In genomic region chr1:76862447-76862846, GRCh38 we compare ENCODE assay signal across 18 cellular contexts. TPM values are rescaled to one million over a fixed set of nuclear protein-coding genes. Genes with fewer than 3 reads are reported as not detected.
DNase-seq lines count a peak whose midpoint lies in the region; ATAC-seq and TF ChIP-seq lines count a peak whose summit lies in the region.
"Had no signal": no experiment of that assay in that cellular context is flagged by ENCODE, and none has a peak within 500 bp of the region (broad histone marks: within the 10 kb centered on the region; RNA-seq: fewer than 3 reads in every experiment).

No MANE protein-coding gene starts in this region.

- TF ChIP-seq CTCF in choroid plexus epithelial cell (conservative IDR thresholded peaks at IDR 0.05; ENCODE audit: low read depth, low read length), result no peak
- TF ChIP-seq CTCF in spleen (IDR thresholded peaks at IDR 0.05 in 8 of 11, conservative IDR thresholded peaks at IDR 0.05 in 3 of 11), result no peak
- no peak for TF ChIP-seq CTCF in tibial artery (IDR thresholded peaks at IDR 0.05)

- no peaks in the 10 kb centered on the region for H3K4me1 Mint-ChIP-seq in activated CD8-positive, alpha-beta T cell treated with anti-CD3 and anti-CD28 coated beads, Interleukin-2, amount 10 ng/mL, durations not matched to agents 7 days and 5 days (ENCODE audit: low read depth)

- H3K9me3 Mint-ChIP-seq in activated CD8-positive, alpha-beta T cell treated with anti-CD3 and anti-CD28 coated beads, Interleukin-2, amount 10 ng/mL, durations not matched to agents 7 days and 5 days (ENCODE audit: insufficient read depth), result no peaks in the 10 kb centered on the region
- H3K9me3 Mint-ChIP-seq: activated CD8-positive, alpha-beta T cell treated with anti-CD3 and anti-CD28 coated beads for 36 hours; activated T-helper 2 cell treated with anti-CD3 and anti-CD28 coated beads, Interferon-gamma antibody, Interleukin-2, Interleukin-4, amounts not matched to agents 10 μg/mL and 5 μg/mL and 100 μg/mL, durations not matched to agents 14 hours and 24 hours and 36 hours; stimulated activated naive CD8-positive, alpha-beta T cell treated with anti-CD3 and anti-CD28 coated beads, Interleukin-15, Interleukin-2, amounts not matched to agents 100 ng/mL and 50 ng/mL, for 24 hours had no signal

- H3K4me1 ChIP-seq in muscle layer of duodenum (ENCODE audit: control insufficient read depth in 1 of 2, insufficient read depth in 2 of 2, low read length in 2 of 2), result no peaks in the 10 kb centered on the region
- H3K4me1 ChIP-seq in spleen, result peaks cover 0 to 8% (median 5%) of the 10 kb centered on the region in 6 donors
- peaks cover 0 to 17% (median 2%) of the 10 kb centered on the region in 4 donors for H3K4me1 ChIP-seq in tibial artery
- H3K4me1 ChIP-seq: uterus had no signal

- H3K4me3 ChIP-seq in choroid plexus epithelial cell (ENCODE audit: low read depth, low read length) (no peak overlapping the region), muscle layer of duodenum (ENCODE audit: low read depth in 1 of 2, low read length in 2 of 2) (no peak overlapping the region), spleen (no peak overlapping the region), tibial artery (no peak overlapping the region)
- H3K4me3 ChIP-seq: gastroesophageal sphincter, uterus had no signal

- intact Hi-C loops in spleen (cut with DNase I; ENCODE audit: low total_unique reads), result no loop called here
- intact Hi-C loops in tibial artery (cut with DNase I; ENCODE audit: low total_unique reads), result no loop called here

- H3K9me3 ChIP-seq in muscle layer of duodenum (ENCODE audit: control insufficient read depth in 1 of 2, low read length in 2 of 2) (no peaks in the 10 kb centered on the region), spleen (no peaks in the 10 kb centered on the region), tibial artery (no peaks in the 10 kb centered on the region)
- H3K9me3 ChIP-seq: gastroesophageal sphincter, uterus had no signal

- CTCF ChIA-PET in activated CD8-positive, alpha-beta T cell treated with anti-CD3 and anti-CD28 coated beads, Interleukin-2, amount 10 ng/mL, durations not matched to agents 7 days and 5 days (lab: Charles Lee), result no interaction called here

- no peak for TF ChIP-seq POLR2A in spleen (IDR thresholded peaks at IDR 0.05)

- H3K27me3 Mint-ChIP-seq in activated CD8-positive, alpha-beta T cell treated with anti-CD3 and anti-CD28 coated beads, Interleukin-2, amount 10 ng/mL, durations not matched to agents 7 days and 5 days (ENCODE audit: low read depth), result peaks cover 35% of the 10 kb centered on the region

- H3K4me3 Mint-ChIP-seq in activated CD8-positive, alpha-beta T cell treated with anti-CD3 and anti-CD28 coated beads, Interleukin-2, amount 10 ng/mL, durations not matched to agents 7 days and 5 days, result no peak overlapping the region
- H3K4me3 Mint-ChIP-seq: activated CD8-positive, alpha-beta T cell treated with anti-CD3 and anti-CD28 coated beads for 36 hours; stimulated activated naive CD8-positive, alpha-beta T cell treated with anti-CD3 and anti-CD28 coated beads, Interleukin-15, Interleukin-2, amounts not matched to agents 100 ng/mL and 50 ng/mL, for 24 hours had no signal

- ATAC-seq in activated CD8-positive, alpha-beta T cell treated with anti-CD3 and anti-CD28 coated beads, Interleukin-2, amount 10 ng/mL, durations not matched to agents 7 days and 5 days, result no peak
- ATAC-seq: activated CD8-positive, alpha-beta T cell treated with anti-CD3 and anti-CD28 coated beads for 36 hours had no signal

- H3K27ac ChIP-seq in muscle layer of duodenum (ENCODE audit: low read length) (peak overlapping the region; percentile 46), spleen (no peak overlapping the region), tibial artery (no peak overlapping the region)
- H3K27ac ChIP-seq: gastroesophageal sphincter, uterus had no signal

- H3K36me3 ChIP-seq in muscle layer of duodenum (ENCODE audit: control insufficient read depth in 1 of 2, insufficient read depth in 2 of 2, low read length in 2 of 2) (no peaks in the 10 kb centered on the region), spleen (no peaks in the 10 kb centered on the region), tibial artery (no peaks in the 10 kb centered on the region)
- H3K36me3 ChIP-seq: gastroesophageal sphincter, uterus had no signal

- peaks cover 5% of the 10 kb centered on the region for H3K27me3 ChIP-seq in muscle layer of duodenum (ENCODE audit: low read depth, low read length)
- peaks cover 0 to 34% (median 18%) of the 10 kb centered on the region in 7 donors for H3K27me3 ChIP-seq in spleen (replicated peaks in 1 of 7)
- peaks cover 0 to 9% of the 10 kb centered on the region in 2 donors for H3K27me3 ChIP-seq in tibial artery

- no peak overlapping the region for H3K27ac Mint-ChIP-seq in activated CD8-positive, alpha-beta T cell treated with anti-CD3 and anti-CD28 coated beads, Interleukin-2, amount 10 ng/mL, durations not matched to agents 7 days and 5 days
- H3K27ac Mint-ChIP-seq: activated CD8-positive, alpha-beta T cell treated with anti-CD3 and anti-CD28 coated beads for 36 hours; activated T-helper 2 cell treated with anti-CD3 and anti-CD28 coated beads, Interferon-gamma antibody, Interleukin-2, Interleukin-4, amounts not matched to agents 10 μg/mL and 5 μg/mL and 100 μg/mL, durations not matched to agents 14 hours and 24 hours and 36 hours; stimulated activated naive CD8-positive, alpha-beta T cell treated with anti-CD3 and anti-CD28 coated beads, Interleukin-15, Interleukin-2, amounts not matched to agents 100 ng/mL and 50 ng/mL, for 24 hours had no signal

- POLR2A ChIA-PET in activated CD8-positive, alpha-beta T cell treated with anti-CD3 and anti-CD28 coated beads, Interleukin-2, amount 10 ng/mL, durations not matched to agents 7 days and 5 days (lab: Charles Lee), result no interaction called here

- H3K36me3 Mint-ChIP-seq in activated CD8-positive, alpha-beta T cell treated with anti-CD3 and anti-CD28 coated beads, Interleukin-2, amount 10 ng/mL, durations not matched to agents 7 days and 5 days (ENCODE audit: low read depth), result no peaks in the 10 kb centered on the region

- DNase-seq in Daoy (ENCODE audit: low read depth) (peak; percentile 39), LHCN-M2 (ENCODE audit: low read depth) (peak; percentile 72), choroid plexus epithelial cell (ENCODE audit: low read depth) (peak; percentile 68), spleen (no peak), tibial artery (no peak)
- DNase-seq in activated CD8-positive, alpha-beta T cell treated with anti-CD3 and anti-CD28 coated beads, Interleukin-2, amount 10 ng/mL, durations not matched to agents 7 days and 5 days, result no peak
- DNase-seq in activated effector memory CD4-positive, alpha-beta T cell treated with anti-CD3 and anti-CD28 coated beads, Interleukin-2, amount 50 U/mL, for 16 hours, result no peak
- DNase-seq: activated CD8-positive, alpha-beta T cell treated with anti-CD3 and anti-CD28 coated beads for 36 hours; DMS79 treated with DMSO at 0.1 percent for 48 hours; effector CD8-positive, alpha-beta T cell; NCI-H1436; NCI-H446 treated with DMSO at 0.1 percent for 48 hours; nucleus accumbens; uterus had no signal

RNA-seq across cellular contexts. Expression of gene ST6GALNAC5, which starts 4.8 kb away (rescaled TPM):
- 0.21 and 0.29 TPM in 2 replicates for total RNA-seq in Daoy (2014; rRNA removed; shearing (Covaris generic))
- 7.3 and 13.1 TPM in 2 replicates for total RNA-seq in LHCN-M2 (2014; rRNA removed)
- polyA plus RNA-seq in LHCN-M2 (2012), result 3.7 TPM
- total RNA-seq in activated CD8-positive, alpha-beta T cell treated with anti-CD3 and anti-CD28 coated beads, Interleukin-2, amount 10 ng/mL, durations not matched to agents 7 days and 5 days, result not detected
- total RNA-seq in spleen, result 1 to 10 TPM in 6 of 7 donors, under 1 TPM in 1; 0.28 to 2.3 (median 1.6) TPM
- under 1 TPM; 0.15 to 0.51 (median 0.24) TPM for polyA plus RNA-seq in spleen
- total RNA-seq: activated CD8-positive, alpha-beta T cell treated with anti-CD3 and anti-CD28 coated beads for 36 hours; activated T-helper 2 cell treated with anti-CD3 and anti-CD28 coated beads, Interferon-gamma antibody, Interleukin-2, Interleukin-4, amounts not matched to agents 10 μg/mL and 5 μg/mL and 100 μg/mL, durations not matched to agents 14 hours and 24 hours and 36 hours had no signal

Comparison
In these comparisons a context has a peak if more than half of its experiments do, and no peak if none do; other contexts are left out.
1. DNase-seq: peak in Daoy (single experiment), LHCN-M2 (single experiment) and choroid plexus epithelial cell (single experiment); none in activated CD8-positive, alpha-beta T cell treated with anti-CD3 and anti-CD28 coated beads, Interleukin-2, amount 10 ng/mL, durations not matched to agents 7 days and 5 days (single experiment), activated effector memory CD4-positive, alpha-beta T cell treated with anti-CD3 and anti-CD28 coated beads, Interleukin-2, amount 50 U/mL, for 16 hours (single experiment), spleen (single experiment) and tibial artery (0 of 2).